8 cellular contexts compared by ENCODE assay signal in the genomic region with DNA sequence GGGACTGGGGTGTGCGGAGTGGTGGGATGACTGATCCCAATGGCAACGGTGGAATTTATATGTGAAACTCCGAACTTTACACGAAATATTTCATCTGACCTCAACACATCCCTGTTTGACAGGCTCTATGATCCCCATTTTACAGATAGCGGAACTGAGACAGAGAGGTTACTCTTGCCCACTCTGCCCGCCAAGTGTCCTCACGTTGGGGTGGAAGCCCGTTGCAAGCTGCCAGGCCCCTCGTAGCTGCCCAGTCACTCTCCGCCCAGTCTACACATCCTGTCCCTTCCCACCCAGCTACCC. TPM values are rescaled to one million over a fixed set of nuclear protein-coding genes. Genes with fewer than 3 reads are reported as not detected.
A peak's percentile ranks its signal among the peaks of the same experiment; 100 is the strongest.
DNase-seq lines count a peak whose midpoint lies in the region; ATAC-seq and TF ChIP-seq lines count a peak whose summit lies in the region.

No MANE protein-coding gene starts in this region.

- in situ Hi-C loops in GM23248 (cut with MboI) (no loop called here), gastrocnemius medialis (cut with MboI; ENCODE audit: low sequenced_read_pairs in 4 of 4) (no loop called here)

- no peak for TF ChIP-seq POLR2A in gastrocnemius medialis (IDR thresholded peaks at IDR 0.05)

- DNase-seq in GM23248 (no peak), SK-N-MC (ENCODE audit: low read depth, low spot score) (no peak), foreskin fibroblast (no peak), gastrocnemius medialis (no peak), NCI-H82 (lab: John Stamatoyannopoulos, UW) (no peak), left lobe of liver (ENCODE audit: low spot score) (no peak), NCI-H1105 (lab: John Stamatoyannopoulos, UW) (no peak)
- no peak for DNase-seq in activated CD4-positive, alpha-beta T cell treated with anti-CD3 and anti-CD28 coated beads, Interleukin-2, amount 50 U/mL, for 4 hours

- no peaks in the 10 kb centered on the region for H3K9me3 ChIP-seq in GM23248 (ENCODE audit: low read depth)
- H3K9me3 ChIP-seq in SK-N-MC (ENCODE audit: low read depth, low read length) = no peaks in the 10 kb centered on the region
- H3K9me3 ChIP-seq in gastrocnemius medialis = no peaks in the 10 kb centered on the region

- peak overlapping the region; percentile 72 for H3K4me3 ChIP-seq in GM23248
- peak overlapping the region; percentile 77 for H3K4me3 ChIP-seq in SK-N-MC
- peak overlapping the region; percentile 47 to 48 for H3K4me3 ChIP-seq in foreskin fibroblast (ENCODE audit: low read depth in 1 of 2, low read length in 2 of 2)
- H3K4me3 ChIP-seq in gastrocnemius medialis = peak overlapping the region; percentile 45 to 60 (median 53)

- H3K27me3 ChIP-seq in GM23248 (replicated peaks; ENCODE audit: insufficient read depth) (peaks cover 28% of the 10 kb centered on the region), gastrocnemius medialis (peaks cover 34 to 44% (median 37%) of the 10 kb centered on the region in 3 donors)

- intact Hi-C loops in gastrocnemius medialis (cut with DNase I; ENCODE audit: low total_unique reads) = no loop called here

- TF ChIP-seq CTCF in foreskin fibroblast (IDR thresholded peaks at IDR 0.05; ENCODE audit: low read depth, low read length) (no peak), gastrocnemius medialis (IDR thresholded peaks at IDR 0.05 in 4 of 5, conservative IDR thresholded peaks at IDR 0.05 in 1 of 5) (no peak)

- peak overlapping the region; percentile 72 for H2AFZ ChIP-seq in GM23248

- ATAC-seq in gastrocnemius medialis (no peak), left lobe of liver (no peak)

- no peak overlapping the region for H3K9ac ChIP-seq in GM23248
- H3K9ac ChIP-seq in SK-N-MC (ENCODE audit: insufficient read length) = peak overlapping the region; percentile 59

- no peaks in the 10 kb centered on the region for H3K79me2 ChIP-seq in GM23248 (ENCODE audit: insufficient read depth)

- H3K36me3 ChIP-seq in GM23248 (ENCODE audit: low read depth) (no peaks in the 10 kb centered on the region), SK-N-MC (ENCODE audit: insufficient read depth, low read length) (no peaks in the 10 kb centered on the region), gastrocnemius medialis (no peaks in the 10 kb centered on the region)

- 65% methylated on average over 10 of the region's 10 CpGs for WGBS in GM23248 (ENCODE audit: low coverage in 1 of 2, low lambda C conversion rate in 2 of 2, missing lambda C conversion rate in 2 of 2), 2 experiments

- H3K4me1 ChIP-seq in GM23248 (ENCODE audit: insufficient read depth) (peaks cover 13% of the 10 kb centered on the region), gastrocnemius medialis (peaks cover 0 to 3% of the 10 kb centered on the region in 2 donors)

- no peaks in the 10 kb centered on the region for H3K9me2 ChIP-seq in GM23248 (ENCODE audit: insufficient read depth)

- peak overlapping the region; percentile 60 for H3K4me2 ChIP-seq in GM23248 (ENCODE audit: unreplicated experiment)

- H4K20me1 ChIP-seq in GM23248 (ENCODE audit: insufficient read depth) = no peaks in the 10 kb centered on the region

- H3F3A ChIP-seq in GM23248 (ENCODE audit: insufficient read depth) = peaks cover 20% of the 10 kb centered on the region

- H3K27ac ChIP-seq in GM23248 (no peak overlapping the region), SK-N-MC (no peak overlapping the region), gastrocnemius medialis (no peak overlapping the region)

RNA-seq across cellular contexts. Expression of a gene that starts 0.4 kb away (rescaled TPM):
- total RNA-seq in GM23248 (2014; rRNA removed; shearing (Covaris generic)) = 0.76 and 1.4 TPM in 2 replicates
- 0.41 and 0.70 TPM in 2 replicates for polyA plus RNA-seq in GM23248 (2016; fragmentation: Nextera tagmentation; extraction: Ambion mirVana)
- 1 to 10 TPM; 1.1 to 6.2 (median 1.7) TPM for total RNA-seq in gastrocnemius medialis
- total RNA-seq in left lobe of liver = 0.45 TPM

RNA-seq across cellular contexts. Expression of a gene that starts 48.9 kb away (rescaled TPM):
- total RNA-seq in GM23248 (2014; rRNA removed; shearing (Covaris generic)) = 125 and 134 TPM in 2 replicates
- 493 and 529 TPM in 2 replicates for polyA plus RNA-seq in GM23248 (2016; fragmentation: Nextera tagmentation; extraction: Ambion mirVana)
- total RNA-seq in gastrocnemius medialis = 100 to 1,000 TPM; 155 to 242 (median 166) TPM
- total RNA-seq in left lobe of liver = 161 TPM

RNA-seq across cellular contexts. Expression of a gene that starts 49.9 kb away (rescaled TPM):
- 109 and 122 TPM in 2 replicates for total RNA-seq in GM23248 (2014; rRNA removed; shearing (Covaris generic))
- 71.1 and 73.3 TPM in 2 replicates for polyA plus RNA-seq in GM23248 (2016; fragmentation: Nextera tagmentation; extraction: Ambion mirVana)
- total RNA-seq in gastrocnemius medialis (10 to 100 TPM; 42.0 to 60.1 (median 48.8) TPM), left lobe of liver (24.7 TPM)
